18 cellular contexts compared by ENCODE assay signal in the genomic region with DNA sequence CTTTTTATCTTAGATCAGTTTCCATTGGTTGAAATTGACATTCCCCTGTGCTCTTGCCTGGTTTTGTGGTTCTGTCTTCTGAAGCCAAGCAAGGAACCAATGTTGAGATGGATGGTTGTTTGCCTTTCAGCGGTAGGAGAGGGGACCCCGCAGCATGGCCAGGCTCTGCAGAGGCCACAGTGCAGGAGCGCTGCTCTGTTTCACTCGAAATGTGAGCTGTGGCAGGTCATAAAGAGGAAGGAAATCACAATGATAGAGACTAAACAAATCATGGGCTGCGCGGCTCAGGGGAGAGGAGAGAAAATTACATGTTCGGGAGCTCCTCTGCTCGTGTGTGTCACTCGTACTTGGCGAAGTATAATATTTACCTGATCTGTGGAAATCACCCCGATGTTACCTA.
A peak's percentile ranks its signal among the peaks of the same experiment; 100 is the strongest.
DNase-seq lines count a peak whose midpoint lies in the region; ATAC-seq lines count a peak whose summit lies in the region.
"Had no signal": no experiment of that assay in that cellular context is flagged by ENCODE, and none has a peak within 500 bp of the region (broad histone marks: within the 10 kb centered on the region; RNA-seq: fewer than 3 reads in every experiment).

No MANE protein-coding gene starts in this region.

- H3K4me1 Mint-ChIP-seq in activated CD4-positive, alpha-beta T cell treated with anti-CD3 and anti-CD28 coated beads, Interleukin-2, amount 10 ng/mL, durations not matched to agents 7 days and 5 days: peaks cover 14% of the 10 kb centered on the region
- peaks cover 5% of the 10 kb centered on the region for H3K4me1 Mint-ChIP-seq in central memory CD8-positive, alpha-beta T cell

- no peaks in the 10 kb centered on the region for H3K36me3 Mint-ChIP-seq in activated CD4-positive, alpha-beta T cell treated with anti-CD3 and anti-CD28 coated beads, Interleukin-2, amount 10 ng/mL, durations not matched to agents 7 days and 5 days (ENCODE audit: low read depth)
- peaks cover 14% of the 10 kb centered on the region for H3K36me3 Mint-ChIP-seq in central memory CD8-positive, alpha-beta T cell (ENCODE audit: insufficient read depth)

- H3K27me3 Mint-ChIP-seq in activated CD4-positive, alpha-beta T cell treated with anti-CD3 and anti-CD28 coated beads, Interleukin-2, amount 10 ng/mL, durations not matched to agents 7 days and 5 days: no peaks in the 10 kb centered on the region
- H3K27me3 Mint-ChIP-seq in central memory CD8-positive, alpha-beta T cell: no peaks in the 10 kb centered on the region
- H3K27me3 Mint-ChIP-seq: activated CD4-positive, alpha-beta T cell treated with anti-CD3 and anti-CD28 coated beads, Interleukin-2, amount 10 ng/mL, durations not matched to agents 24 days and 14 days had no signal

- intact Hi-C loops in posterior vena cava (cut with DNase I): no loop called here

- CTCF ChIA-PET in activated CD4-positive, alpha-beta T cell treated with anti-CD3 and anti-CD28 coated beads, Interleukin-2, amount 10 ng/mL, durations not matched to agents 7 days and 5 days (lab: Charles Lee): no interaction called here

- H3K4me3 Mint-ChIP-seq in activated CD4-positive, alpha-beta T cell treated with anti-CD3 and anti-CD28 coated beads, Interleukin-2, amount 10 ng/mL, durations not matched to agents 7 days and 5 days: no peak overlapping the region
- no peak overlapping the region for H3K4me3 Mint-ChIP-seq in central memory CD8-positive, alpha-beta T cell
- H3K4me3 Mint-ChIP-seq: activated CD4-positive, alpha-beta T cell treated with anti-CD3 and anti-CD28 coated beads, Interleukin-2, amount 10 ng/mL, durations not matched to agents 24 days and 14 days; T-helper 2 cell treated with Interferon-gamma antibody and Interleukin-4, amounts not matched to agents 5 μg/mL and 100 μg/mL, for 36 hours had no signal

- H3K27ac Mint-ChIP-seq in activated CD4-positive, alpha-beta T cell treated with anti-CD3 and anti-CD28 coated beads, Interleukin-2, amount 10 ng/mL, durations not matched to agents 7 days and 5 days: peak overlapping the region; percentile 42
- H3K27ac Mint-ChIP-seq in central memory CD8-positive, alpha-beta T cell (ENCODE audit: low read depth): peak overlapping the region; percentile 69
- H3K27ac Mint-ChIP-seq: activated CD4-positive, alpha-beta T cell treated with anti-CD3 and anti-CD28 coated beads, Interleukin-2, amount 10 ng/mL, durations not matched to agents 24 days and 14 days; T-helper 2 cell treated with Interferon-gamma antibody and Interleukin-4, amounts not matched to agents 5 μg/mL and 100 μg/mL, for 36 hours had no signal

- no peak for ATAC-seq in central memory CD8-positive, alpha-beta T cell (replicated peaks; ENCODE audit: extremely low read depth, poor library complexity, severe bottlenecking)
- ATAC-seq in GM18909 (IDR thresholded peaks at IDR 0.05; ENCODE audit: poor library complexity, unreplicated experiment): no peak
- ATAC-seq: foreskin keratinocyte, GM12878, left cardiac atrium had no signal

- peak; percentile 9 for DNase-seq in activated CD4-positive, alpha-beta T cell treated with anti-CD3 and anti-CD28 coated beads, Interleukin-2, amount 10 ng/mL, durations not matched to agents 7 days and 5 days
- no peak for DNase-seq in activated CD4-positive, alpha-beta T cell treated with anti-CD3 and anti-CD28 coated beads for 4 hours
- DNase-seq in NCI-H69 (lab: John Stamatoyannopoulos, UW) (peak; percentile 75), posterior vena cava (ENCODE audit: low spot score) (peak; percentile 70), Ammon's horn (ENCODE audit: low spot score) (no peak)
- no peak for DNase-seq in central memory CD8-positive, alpha-beta T cell (ENCODE audit: low spot score in 2 of 2)
- no peak for DNase-seq in stimulated activated CD4-positive, alpha-beta T cell treated with anti-CD3 and anti-CD28 coated beads, Interleukin-2, amount 100 ng/mL, for 24 hours
- DNase-seq: activated CD4-positive, alpha-beta T cell treated with anti-CD3 and anti-CD28 coated beads, Interleukin-2, amount 10 ng/mL, durations not matched to agents 24 days and 14 days; activated naive CD4-positive, alpha-beta T cell treated with anti-CD3 and anti-CD28 coated beads, Interleukin-2, amount 50 U/mL, for 16 hours; foreskin keratinocyte; GDM1; left cardiac atrium; right lobe of liver; SHP77; substantia nigra had no signal

- no peaks in the 10 kb centered on the region for H3K9me3 Mint-ChIP-seq in activated CD4-positive, alpha-beta T cell treated with anti-CD3 and anti-CD28 coated beads, Interleukin-2, amount 10 ng/mL, durations not matched to agents 7 days and 5 days
- H3K9me3 Mint-ChIP-seq in central memory CD8-positive, alpha-beta T cell: no peaks in the 10 kb centered on the region
- H3K9me3 Mint-ChIP-seq: activated CD4-positive, alpha-beta T cell treated with anti-CD3 and anti-CD28 coated beads, Interleukin-2, amount 10 ng/mL, durations not matched to agents 24 days and 14 days; T-helper 2 cell treated with Interferon-gamma antibody and Interleukin-4, amounts not matched to agents 5 μg/mL and 100 μg/mL, for 36 hours had no signal

- POLR2A ChIA-PET in activated CD4-positive, alpha-beta T cell treated with anti-CD3 and anti-CD28 coated beads, Interleukin-2, amount 10 ng/mL, durations not matched to agents 7 days and 5 days (lab: Charles Lee): no interaction called here

Comparison
In these comparisons a context has a peak if more than half of its experiments do, and no peak if none do; other contexts are left out.
1. DNase-seq: peak in activated CD4-positive, alpha-beta T cell treated with anti-CD3 and anti-CD28 coated beads, Interleukin-2, amount 10 ng/mL, durations not matched to agents 7 days and 5 days (single experiment), NCI-H69 (single experiment) and posterior vena cava (single experiment); none in activated CD4-positive, alpha-beta T cell treated with anti-CD3 and anti-CD28 coated beads for 4 hours (0 of 2), central memory CD8-positive, alpha-beta T cell (0 of 2), Ammon's horn (single experiment) and stimulated activated CD4-positive, alpha-beta T cell treated with anti-CD3 and anti-CD28 coated beads, Interleukin-2, amount 100 ng/mL, for 24 hours (0 of 2).